8 cellular contexts compared by ENCODE assay signal in genomic region chr19:48741222-48741999, GRCh38. TPM values are rescaled to one million over a fixed set of nuclear protein-coding genes. Genes with fewer than 3 reads are reported as not detected.
A peak's percentile ranks its signal among the peaks of the same experiment; 100 is the strongest.
DNase-seq lines count a peak whose midpoint lies in the region; ATAC-seq and TF ChIP-seq lines count a peak whose summit lies in the region.

No MANE protein-coding gene starts in this region.

- H3K4me1 ChIP-seq in RWPE2 (ENCODE audit: insufficient read depth, poor library complexity, severe bottlenecking) (peaks cover 11% of the 10 kb centered on the region), esophagus muscularis mucosa (peaks cover 8 to 41% (median 33%) of the 10 kb centered on the region in 4 donors), skeletal muscle tissue (ENCODE audit: control insufficient read depth in 3 of 3, insufficient read depth in 3 of 3, low read length in 3 of 3) (peaks cover 14 to 27% (median 25%) of the 10 kb centered on the region in 3 donors)

- peak overlapping the region in 2 of 3 donors; percentile 23 to 40 for H3K9ac ChIP-seq in skeletal muscle tissue (ENCODE audit: low read depth in 1 of 3, low read length in 3 of 3)

- H3K9me3 ChIP-seq in RWPE2 (ENCODE audit: severe bottlenecking) = no peaks in the 10 kb centered on the region
- H3K9me3 ChIP-seq in esophagus muscularis mucosa = peaks cover 0 to 3% (median 0%) of the 10 kb centered on the region in 4 donors
- no peaks in the 10 kb centered on the region for H3K9me3 ChIP-seq in skeletal muscle tissue (ENCODE audit: control insufficient read depth in 3 of 3, low read length in 3 of 3)

- no peaks in the 10 kb centered on the region; the same call in 1 of the 2 replicates for H3K27me3 ChIP-seq in GM06990 (replicated peaks; ENCODE audit: control insufficient read depth, insufficient read depth, low read length)
- H3K27me3 ChIP-seq in RWPE2 (ENCODE audit: insufficient read depth, poor library complexity, severe bottlenecking) = no peaks in the 10 kb centered on the region
- H3K27me3 ChIP-seq in esophagus muscularis mucosa = peaks cover 0 to 15% (median under 1%) of the 10 kb centered on the region in 4 donors
- H3K27me3 ChIP-seq in skeletal muscle tissue (ENCODE audit: control insufficient read depth in 3 of 3, insufficient read depth in 3 of 3, low read length in 3 of 3) = no peaks in the 10 kb centered on the region

- no peak for TF ChIP-seq EP300 in esophagus muscularis mucosa (IDR thresholded peaks at IDR 0.05)

- H3K4me3 ChIP-seq in GM06990 (replicated peaks; ENCODE audit: low read depth, low read length) (no peak overlapping the region), RWPE2 (ENCODE audit: severe bottlenecking) (no peak overlapping the region), esophagus muscularis mucosa (peak overlapping the region; percentile 60 to 77 (median 66)), skeletal muscle tissue (ENCODE audit: low read length in 3 of 3) (peak overlapping the region in 2 of 3 donors; percentile 3 to 49)

- TF ChIP-seq CTCF in GM06990 (IDR thresholded peaks at IDR 0.05; ENCODE audit: insufficient read depth, low read length, poor library complexity, severe bottlenecking) (no peak), RWPE2 (IDR thresholded peaks at IDR 0.05; ENCODE audit: poor library complexity, severe bottlenecking) (no peak), esophagus muscularis mucosa (IDR thresholded peaks at IDR 0.05) (no peak)

- peak; percentile 37 for DNase-seq in GM06990 (ENCODE audit: extremely low read depth, insufficient read length)
- DNase-seq in RWPE2 (ENCODE audit: low spot score) = no peak
- DNase-seq in esophagus muscularis mucosa (ENCODE audit: extremely low spot score) = no peak
- no peak for DNase-seq in central memory CD4-positive, alpha-beta T cell
- no peak for DNase-seq in HuH-7.5 (ENCODE audit: low spot score)

- TF ChIP-seq POLR2A in esophagus muscularis mucosa (IDR thresholded peaks at IDR 0.05; ENCODE audit: low read depth) = no peak

- intact Hi-C loops in esophagus muscularis mucosa (cut with DNase I) = no loop called here

- 72% methylated on average over 18 of the region's 32 CpGs for WGBS in esophagus muscularis mucosa

- ATAC-seq in RWPE2 (ENCODE audit: low read depth) (peak; percentile 44), HG02642 (IDR thresholded peaks at IDR 0.05; ENCODE audit: poor library complexity, unreplicated experiment) (no peak), HG02759 (IDR thresholded peaks at IDR 0.05; ENCODE audit: unreplicated experiment) (no peak)

- no peaks in the 10 kb centered on the region for H3K36me3 ChIP-seq in GM06990 (ENCODE audit: control insufficient read depth, insufficient read depth, low read length)
- H3K36me3 ChIP-seq in RWPE2 (ENCODE audit: low read depth) = no peaks in the 10 kb centered on the region; the same call in 1 of the 2 replicates
- H3K36me3 ChIP-seq in esophagus muscularis mucosa = peaks cover 0 to 2% (median 0%) of the 10 kb centered on the region in 4 donors
- no peaks in the 10 kb centered on the region for H3K36me3 ChIP-seq in skeletal muscle tissue (ENCODE audit: control insufficient read depth in 3 of 3, insufficient read depth in 3 of 3, low read length in 3 of 3)

- H3K27ac ChIP-seq in RWPE2 (ENCODE audit: poor library complexity, severe bottlenecking) = no peak overlapping the region
- peak overlapping the region; percentile 70 to 82 (median 75) for H3K27ac ChIP-seq in esophagus muscularis mucosa (replicated peaks in 1 of 4)
- H3K27ac ChIP-seq in skeletal muscle tissue (ENCODE audit: low read depth, low read length) = peak overlapping the region; percentile 79

RNA-seq across cellular contexts. Expression of gene RASIP1, which starts 1.0 kb away (rescaled TPM):
- 10 to 100 TPM; 15.0 to 27.7 (median 22.8) TPM for total RNA-seq in esophagus muscularis mucosa
- 23.5 TPM for total RNA-seq in skeletal muscle tissue

RNA-seq across cellular contexts. Expression of gene IZUMO1, which starts 5.3 kb away (rescaled TPM):
- not detected for total RNA-seq in esophagus muscularis mucosa
- total RNA-seq in skeletal muscle tissue = 0.52 TPM

RNA-seq across cellular contexts. Expression of gene FUT1, which starts 11.0 kb away (rescaled TPM):
- total RNA-seq in esophagus muscularis mucosa (1 to 10 TPM in 3 of 4 donors, under 1 TPM in 1; 0.83 to 2.5 (median 2.1) TPM), skeletal muscle tissue (1.0 TPM)

RNA-seq across cellular contexts. Expression of gene FGF21, which starts 13.9 kb away (rescaled TPM):
- total RNA-seq in esophagus muscularis mucosa = not detected
- not detected for total RNA-seq in skeletal muscle tissue

RNA-seq across cellular contexts. Expression of gene MAMSTR, which starts 21.9 kb away (rescaled TPM):
- 1 to 10 TPM in 3 of 4 donors, under 1 TPM in 1; 0.99 to 2.9 (median 1.8) TPM for total RNA-seq in esophagus muscularis mucosa
- 5.2 TPM for total RNA-seq in skeletal muscle tissue

Comparison
In these comparisons a context has a peak if more than half of its experiments do, and no peak if none do; other contexts are left out.
1. H3K4me3 ChIP-seq: peak in esophagus muscularis mucosa (4 of 4) and skeletal muscle tissue (2 of 3); none in GM06990 (single experiment) and RWPE2 (single experiment).